In genomic region chr2:132668986-132669853, GRCh38 we compare ENCODE assay signal across 8 cellular contexts. TPM values are rescaled to one million over a fixed set of nuclear protein-coding genes. Genes with fewer than 3 reads are reported as not detected.
DNase-seq lines count a peak whose midpoint lies in the region; ATAC-seq, FAIRE-seq and TF ChIP-seq lines count a peak whose summit lies in the region.

No MANE protein-coding gene starts in this region.

- peaks cover 11 to 29% of the 10 kb centered on the region in 2 experiments for H3K4me1 ChIP-seq in trophoblast cell (ENCODE audit: control insufficient read depth in 1 of 2, insufficient read depth in 2 of 2, low read length in 2 of 2)

- no peak overlapping the region for H4K12ac ChIP-seq in trophoblast cell (ENCODE audit: low read depth, low read length)

- H3K23ac ChIP-seq in trophoblast cell (ENCODE audit: low read length): no peak overlapping the region

- no peak overlapping the region for H3K9ac ChIP-seq in trophoblast cell (ENCODE audit: low read length)

- no peak overlapping the region for H2AK5ac ChIP-seq in trophoblast cell (ENCODE audit: low read length)

- WGBS in trophoblast cell (ENCODE audit: extremely low coverage, insufficient coverage, insufficient read length): no CpG with 5 or more reads among the region's 78 CpGs

- no peak overlapping the region for H2BK120ac ChIP-seq in trophoblast cell (ENCODE audit: insufficient read depth, low read length, poor library complexity)

- FAIRE-seq in GM12891 (lab: Jason Lieb, UNC) (no peak), frontal cortex (lab: Jason Lieb, UNC) (no peak)

- no peak overlapping the region for H4K8ac ChIP-seq in trophoblast cell (ENCODE audit: low read depth, low read length)

- H3K9me3 ChIP-seq in trophoblast cell (ENCODE audit: insufficient read depth, low read depth, low read length): no peaks in the 10 kb centered on the region

- no peak overlapping the region for H3K4ac ChIP-seq in trophoblast cell (ENCODE audit: low read depth, low read length)

- H2AFZ ChIP-seq in trophoblast cell (ENCODE audit: insufficient read depth, low read length, poor library complexity): no peak overlapping the region

- DNase-seq in EH (ENCODE audit: low read depth) (peak; percentile 13), NCI-H69 (lab: John Stamatoyannopoulos, UW) (peak; percentile 2), foreskin melanocyte (peak; percentile 16), trophoblast cell (no peak), OCI-M2 (lab: John Stamatoyannopoulos, UW; ENCODE audit: unreplicated experiment) (no peak), GM12891 (ENCODE audit: insufficient read length, low spot score) (no peak), frontal cortex (ENCODE audit: low spot score in 2 of 2) (no peak)

- no peak overlapping the region for H2BK12ac ChIP-seq in trophoblast cell (ENCODE audit: low read length)

- H3K36me3 ChIP-seq in trophoblast cell (ENCODE audit: control insufficient read depth in 1 of 2, insufficient read depth in 2 of 2, low read length in 2 of 2): no peaks in the 10 kb centered on the region

- H3K27ac ChIP-seq in trophoblast cell (ENCODE audit: low read depth, low read length): no peak overlapping the region

- H3K4me2 ChIP-seq in trophoblast cell (ENCODE audit: low read length): peak overlapping the region; percentile 59

- H3K14ac ChIP-seq in trophoblast cell (ENCODE audit: low read length): no peak overlapping the region

- no peak for TF ChIP-seq POLR2A in GM12891 (IDR thresholded peaks at IDR 0.05; ENCODE audit: low read depth, low read length)

- H2BK5ac ChIP-seq in trophoblast cell (ENCODE audit: low read depth, low read length, poor library complexity): no peak overlapping the region

- no peaks in the 10 kb centered on the region for H3K79me1 ChIP-seq in trophoblast cell (ENCODE audit: low read length)

- no peak overlapping the region for H4K91ac ChIP-seq in trophoblast cell (ENCODE audit: low read depth, low read length)

- no peak for ATAC-seq in GM19351 (IDR thresholded peaks at IDR 0.05; ENCODE audit: unreplicated experiment)

- H3K79me2 ChIP-seq in trophoblast cell (ENCODE audit: control insufficient read depth, insufficient read depth, low read length, poor library complexity): no peaks in the 10 kb centered on the region

- no peak overlapping the region for H3K18ac ChIP-seq in trophoblast cell (ENCODE audit: low read length)

- H3K4me3 ChIP-seq in trophoblast cell (ENCODE audit: low read depth, low read length): peak overlapping the region; percentile 59

- H3K27me3 ChIP-seq in trophoblast cell (ENCODE audit: insufficient read depth, low read length): peaks cover 29% of the 10 kb centered on the region

TF ChIP-seq in GM12891, 5 proteins besides CTCF, POLR2A, EP300 and RAD21:
- no peak for TF ChIP-seq SPI1 (IDR thresholded peaks at IDR 0.05; ENCODE audit: low read depth, low read length)
- TF ChIP-seq PAX5 (IDR thresholded peaks at IDR 0.05; ENCODE audit: insufficient read depth, low read length, severe bottlenecking): no peak

RNA-seq across cellular contexts. Expression of gene LYPD1, which starts 0.8 kb away (rescaled TPM):
- 1.6 TPM in 2 replicates for polyA plus RNA-seq in trophoblast cell (2013)
- not detected for polyA plus RNA-seq in GM12891 (2012; ENCODE audit: low read depth, missing spikeins)
- 24.5 TPM for total RNA-seq in frontal cortex

Comparison
In these comparisons a context has a peak if more than half of its experiments do, and no peak if none do; other contexts are left out.
1. DNase-seq: peak in EH (single experiment), NCI-H69 (single experiment) and foreskin melanocyte (single experiment); none in trophoblast cell (0 of 2), OCI-M2 (single experiment), GM12891 (single experiment) and frontal cortex (0 of 2).